Comparison of ENCODE assay signal across 33 cellular contexts in the genomic region with DNA sequence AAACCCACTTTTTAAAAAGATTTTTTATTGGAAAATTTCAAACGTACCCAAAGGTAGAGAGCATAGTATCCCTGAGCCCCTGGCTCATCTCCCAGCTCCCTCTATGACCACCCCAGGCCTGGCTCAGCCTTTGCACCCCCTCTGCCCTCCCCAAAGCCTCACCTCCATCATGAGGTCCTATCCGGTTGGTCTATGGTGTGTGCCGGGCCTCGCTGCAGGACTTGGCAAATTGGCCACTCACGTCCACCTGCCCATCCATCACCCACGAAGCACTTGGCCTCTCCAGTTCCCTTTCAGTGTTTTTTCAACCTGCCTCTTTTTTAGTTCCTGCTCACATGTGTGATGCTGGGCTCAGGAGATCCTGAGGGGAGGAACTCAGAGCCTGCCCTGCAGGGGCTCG.
"Had no signal": no experiment of that assay in that cellular context is flagged by ENCODE, and none has a peak within 500 bp of the region (broad histone marks: within the 10 kb centered on the region; RNA-seq: fewer than 3 reads in every experiment).

No MANE protein-coding gene starts in this region.

- ATAC-seq: activated CD8-positive, alpha-beta T cell treated with anti-CD3 and anti-CD28 coated beads for 36 hours; activated naive CD4-positive, alpha-beta T cell treated with anti-CD3 and anti-CD28 coated beads, Interleukin-2, amount 50 U/mL, for 72 hours; activated T-cell treated with anti-CD3 and anti-CD28 coated beads, Interleukin-2, amount 50 U/mL, for 4 hours; activated T-cell treated with anti-CD3 and anti-CD28 coated beads, Interleukin-2, amount 50 U/mL, for 72 hours; activated T-helper 17 cell treated with anti-CD3 and anti-CD28 coated beads, Interleukin-2, amount 50 U/mL, for 72 hours; body of pancreas had no signal

- H3K27ac Mint-ChIP-seq: activated B cell treated with CpG ODN at 0.5 μM for 24 hours; activated CD4-positive, alpha-beta memory T cell treated with anti-CD3 and anti-CD28 coated beads for 36 hours; activated CD4-positive, alpha-beta T cell treated with anti-CD3 and anti-CD28 coated beads, Interleukin-2, amount 10 ng/mL, durations not matched to agents 24 days and 14 days; activated CD8-positive, alpha-beta T cell treated with anti-CD3 and anti-CD28 coated beads for 36 hours; activated naive CD4-positive, alpha-beta T cell treated with anti-CD3 and anti-CD28 coated beads for 36 hours; activated naive CD4-positive, alpha-beta T cell treated with anti-CD3 and anti-CD28 coated beads, Interleukin-2, amount 50 U/mL, for 72 hours; activated naive CD8-positive, alpha-beta T cell treated with anti-CD3 and anti-CD28 coated beads for 36 hours; activated T-cell treated with anti-CD3 and anti-CD28 coated beads, Interleukin-2, amount 50 U/mL, for 72 hours; activated T-helper 1 cell treated with anti-CD3 and anti-CD28 coated beads, Interleukin-12 subunit alpha, Interleukin-12 subunit beta, Interleukin-2, Interleukin-4 antibody, amounts not matched to agents 30 ng/mL and 10 ng/mL and 1 ng/mL, durations not matched to agents 14 hours and 24 hours and 36 hours; activated T-helper 17 cell treated with anti-CD3 and anti-CD28 coated beads, Interleukin-2, amount 50 U/mL, for 72 hours; T-helper 1 cell treated with Interleukin-12 subunit alpha and Interleukin-12 subunit beta and Interleukin-4 antibody, amounts not matched to agents 30 μg/mL and 1 μg/mL, for 36 hours; T-helper 2 cell treated with Interferon-gamma antibody and Interleukin-4, amounts not matched to agents 5 μg/mL and 100 μg/mL, for 36 hours had no signal

- H3K27ac ChIP-seq: adrenal gland, body of pancreas, brain microvascular endothelial cell, breast epithelium had no signal

- H3K27me3 ChIP-seq: adrenal gland, body of pancreas, brain microvascular endothelial cell, breast epithelium had no signal

- H3K36me3 ChIP-seq: adrenal gland, brain microvascular endothelial cell, breast epithelium had no signal

- H3K4me3 ChIP-seq: adrenal gland, body of pancreas, breast epithelium had no signal

- H3K27me3 Mint-ChIP-seq: activated B cell treated with CpG ODN at 0.5 μM for 24 hours; activated CD4-positive, alpha-beta memory T cell treated with anti-CD3 and anti-CD28 coated beads for 36 hours; activated CD4-positive, alpha-beta T cell treated with anti-CD3 and anti-CD28 coated beads, Interleukin-2, amount 10 ng/mL, durations not matched to agents 24 days and 14 days; activated CD8-positive, alpha-beta T cell treated with anti-CD3 and anti-CD28 coated beads for 36 hours; activated naive CD8-positive, alpha-beta T cell treated with anti-CD3 and anti-CD28 coated beads for 36 hours; activated T-helper 17 cell treated with anti-CD3 and anti-CD28 coated beads, Interleukin-2, amount 50 U/mL, for 72 hours had no signal

- FAIRE-seq: astrocyte had no signal

- DNase-seq: activated B cell treated with CpG ODN at 0.5 μM for 24 hours; activated CD4-positive, alpha-beta memory T cell treated with anti-CD3 and anti-CD28 coated beads for 36 hours; activated CD4-positive, alpha-beta T cell treated with anti-CD3 and anti-CD28 coated beads for 4 hours; activated CD4-positive, alpha-beta T cell treated with anti-CD3 and anti-CD28 coated beads, Interleukin-2, amount 10 ng/mL, durations not matched to agents 24 days and 14 days; activated CD4-positive, alpha-beta T cell treated with anti-CD3 and anti-CD28 coated beads, Interleukin-2, amount 50 U/mL, for 1 hour; activated CD4-positive, alpha-beta T cell treated with anti-CD3 and anti-CD28 coated beads, Interleukin-2, amount 50 U/mL, for 4 hours; activated CD4-positive, CD25-positive, alpha-beta regulatory T cell treated with anti-CD3 and anti-CD28 coated beads, Interleukin-2, amount 50 U/mL, for 72 hours; activated CD8-positive, alpha-beta memory T cell treated with anti-CD3 and anti-CD28 coated beads, Interleukin-2, amount 50 U/mL, for 4 hours; activated CD8-positive, alpha-beta T cell treated with anti-CD3 and anti-CD28 coated beads for 36 hours; activated effector memory CD4-positive, alpha-beta T cell treated with anti-CD3 and anti-CD28 coated beads, Interleukin-2, amount 50 U/mL, for 16 hours; activated gamma-delta T cell treated with Interleukin-2 at 50 U/mL for 16 hours; activated naive CD4-positive, alpha-beta T cell; activated naive CD4-positive, alpha-beta T cell treated with anti-CD3 and anti-CD28 coated beads for 36 hours; activated naive CD4-positive, alpha-beta T cell treated with anti-CD3 and anti-CD28 coated beads, Interleukin-2, amount 50 U/mL, for 16 hours; activated naive CD8-positive, alpha-beta T cell treated with anti-CD3 and anti-CD28 coated beads for 36 hours; activated T-cell treated with anti-CD3 and anti-CD28 coated beads for 4 hours; activated T-cell treated with anti-CD3 and anti-CD28 coated beads, Interleukin-2, amount 50 U/mL, for 1 hour; activated T-cell treated with anti-CD3 and anti-CD28 coated beads, Interleukin-2, amount 50 U/mL, for 4 hours; activated T-cell treated with anti-CD3 and anti-CD28 coated beads, Interleukin-2, amount 50 U/mL, for 72 hours; adrenal gland; amniotic stem cell; body of pancreas; brain microvascular endothelial cell; central memory CD4-positive, alpha-beta T cell; T-helper 2 cell; T-helper 9 cell had no signal

- H3K36me3 Mint-ChIP-seq: activated CD4-positive, alpha-beta memory T cell treated with anti-CD3 and anti-CD28 coated beads for 36 hours; activated naive CD8-positive, alpha-beta T cell treated with anti-CD3 and anti-CD28 coated beads for 36 hours had no signal

- H3K9me3 ChIP-seq: adrenal gland, body of pancreas had no signal

- H3K4me3 Mint-ChIP-seq: activated B cell treated with CpG ODN at 0.5 μM for 24 hours; activated CD4-positive, alpha-beta memory T cell treated with anti-CD3 and anti-CD28 coated beads for 36 hours; activated CD4-positive, alpha-beta T cell treated with anti-CD3 and anti-CD28 coated beads, Interleukin-2, amount 10 ng/mL, durations not matched to agents 24 days and 14 days; activated CD8-positive, alpha-beta T cell treated with anti-CD3 and anti-CD28 coated beads for 36 hours; activated naive CD4-positive, alpha-beta T cell treated with anti-CD3 and anti-CD28 coated beads for 36 hours; activated naive CD8-positive, alpha-beta T cell treated with anti-CD3 and anti-CD28 coated beads for 36 hours; activated T-cell treated with anti-CD3 and anti-CD28 coated beads, Interleukin-2, amount 50 U/mL, for 4 hours; activated T-cell treated with anti-CD3 and anti-CD28 coated beads, Interleukin-2, amount 50 U/mL, for 72 hours; activated T-helper 1 cell treated with anti-CD3 and anti-CD28 coated beads, Interleukin-12 subunit alpha, Interleukin-12 subunit beta, Interleukin-2, Interleukin-4 antibody, amounts not matched to agents 30 ng/mL and 10 ng/mL and 1 ng/mL, durations not matched to agents 14 hours and 24 hours and 36 hours; activated T-helper 17 cell treated with anti-CD3 and anti-CD28 coated beads, Interleukin-2, amount 50 U/mL, for 72 hours; T-helper 1 cell treated with Interleukin-12 subunit alpha and Interleukin-12 subunit beta and Interleukin-4 antibody, amounts not matched to agents 30 μg/mL and 1 μg/mL, for 36 hours; T-helper 2 cell treated with Interferon-gamma antibody and Interleukin-4, amounts not matched to agents 5 μg/mL and 100 μg/mL, for 36 hours had no signal

- H3K4me1 ChIP-seq: adrenal gland, body of pancreas, breast epithelium had no signal

- H3K9me3 Mint-ChIP-seq: activated CD4-positive, alpha-beta T cell treated with anti-CD3 and anti-CD28 coated beads, Interleukin-2, amount 10 ng/mL, durations not matched to agents 24 days and 14 days; activated CD8-positive, alpha-beta T cell treated with anti-CD3 and anti-CD28 coated beads for 36 hours; activated naive CD4-positive, alpha-beta T cell treated with anti-CD3 and anti-CD28 coated beads for 36 hours; activated T-cell treated with anti-CD3 and anti-CD28 coated beads, Interleukin-2, amount 50 U/mL, for 4 hours; activated T-helper 1 cell treated with anti-CD3 and anti-CD28 coated beads, Interleukin-12 subunit alpha, Interleukin-12 subunit beta, Interleukin-2, Interleukin-4 antibody, amounts not matched to agents 30 ng/mL and 10 ng/mL and 1 ng/mL, durations not matched to agents 14 hours and 24 hours and 36 hours; activated T-helper 17 cell treated with anti-CD3 and anti-CD28 coated beads, Interleukin-2, amount 50 U/mL, for 72 hours; T-helper 1 cell treated with Interleukin-12 subunit alpha and Interleukin-12 subunit beta and Interleukin-4 antibody, amounts not matched to agents 30 μg/mL and 1 μg/mL, for 36 hours; T-helper 2 cell treated with Interferon-gamma antibody and Interleukin-4, amounts not matched to agents 5 μg/mL and 100 μg/mL, for 36 hours had no signal

- H3K4me1 Mint-ChIP-seq: activated B cell treated with CpG ODN at 0.5 μM for 24 hours; activated CD4-positive, alpha-beta T cell treated with anti-CD3 and anti-CD28 coated beads, Interleukin-2, amount 10 ng/mL, durations not matched to agents 24 days and 14 days; activated naive CD8-positive, alpha-beta T cell treated with anti-CD3 and anti-CD28 coated beads for 36 hours; activated T-helper 17 cell treated with anti-CD3 and anti-CD28 coated beads, Interleukin-2, amount 50 U/mL, for 72 hours had no signal
